In the genomic region with DNA sequence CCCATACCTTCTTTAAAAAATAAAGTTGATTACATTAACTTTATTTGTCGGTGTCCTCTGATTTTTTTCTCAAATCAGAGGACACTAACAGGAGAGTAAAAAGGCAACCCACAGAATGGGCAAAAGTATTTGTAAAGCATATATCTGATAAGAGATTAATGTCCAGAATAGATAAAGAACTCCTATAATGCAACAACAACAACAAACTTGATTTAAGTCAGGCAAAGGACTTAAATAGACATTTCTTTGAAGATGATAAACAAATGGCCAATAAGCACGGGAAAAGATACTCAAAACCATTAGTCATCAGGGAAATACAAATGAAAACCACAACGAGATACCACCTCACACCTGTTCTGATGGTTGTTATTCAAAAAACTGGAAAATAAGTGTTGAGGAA, we compare ENCODE assay signal across 1 cellular context.
TF ChIP-seq lines count a peak whose summit lies in the region.

No MANE protein-coding gene starts in this region.

TF ChIP-seq in SK-N-SH, 30 proteins besides CTCF, POLR2A, EP300 and RAD21 (continued from another document):
- TF ChIP-seq, protein P1, sequence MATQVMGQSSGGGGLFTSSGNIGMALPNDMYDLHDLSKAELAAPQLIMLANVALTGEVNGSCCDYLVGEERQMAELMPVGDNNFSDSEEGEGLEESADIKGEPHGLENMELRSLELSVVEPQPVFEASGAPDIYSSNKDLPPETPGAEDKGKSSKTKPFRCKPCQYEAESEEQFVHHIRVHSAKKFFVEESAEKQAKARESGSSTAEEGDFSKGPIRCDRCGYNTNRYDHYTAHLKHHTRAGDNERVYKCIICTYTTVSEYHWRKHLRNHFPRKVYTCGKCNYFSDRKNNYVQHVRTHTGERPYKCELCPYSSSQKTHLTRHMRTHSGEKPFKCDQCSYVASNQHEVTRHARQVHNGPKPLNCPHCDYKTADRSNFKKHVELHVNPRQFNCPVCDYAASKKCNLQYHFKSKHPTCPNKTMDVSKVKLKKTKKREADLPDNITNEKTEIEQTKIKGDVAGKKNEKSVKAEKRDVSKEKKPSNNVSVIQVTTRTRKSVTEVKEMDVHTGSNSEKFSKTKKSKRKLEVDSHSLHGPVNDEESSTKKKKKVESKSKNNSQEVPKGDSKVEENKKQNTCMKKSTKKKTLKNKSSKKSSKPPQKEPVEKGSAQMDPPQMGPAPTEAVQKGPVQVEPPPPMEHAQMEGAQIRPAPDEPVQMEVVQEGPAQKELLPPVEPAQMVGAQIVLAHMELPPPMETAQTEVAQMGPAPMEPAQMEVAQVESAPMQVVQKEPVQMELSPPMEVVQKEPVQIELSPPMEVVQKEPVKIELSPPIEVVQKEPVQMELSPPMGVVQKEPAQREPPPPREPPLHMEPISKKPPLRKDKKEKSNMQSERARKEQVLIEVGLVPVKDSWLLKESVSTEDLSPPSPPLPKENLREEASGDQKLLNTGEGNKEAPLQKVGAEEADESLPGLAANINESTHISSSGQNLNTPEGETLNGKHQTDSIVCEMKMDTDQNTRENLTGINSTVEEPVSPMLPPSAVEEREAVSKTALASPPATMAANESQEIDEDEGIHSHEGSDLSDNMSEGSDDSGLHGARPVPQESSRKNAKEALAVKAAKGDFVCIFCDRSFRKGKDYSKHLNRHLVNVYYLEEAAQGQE (IDR thresholded peaks at IDR 0.05; ENCODE audit: low read depth, low read length), result no peak
- no peak for TF ChIP-seq USF2 (IDR thresholded peaks at IDR 0.05; ENCODE audit: borderline replicate concordance, low read depth, low read length)
